18 cellular contexts compared by ENCODE assay signal in the genomic region with DNA sequence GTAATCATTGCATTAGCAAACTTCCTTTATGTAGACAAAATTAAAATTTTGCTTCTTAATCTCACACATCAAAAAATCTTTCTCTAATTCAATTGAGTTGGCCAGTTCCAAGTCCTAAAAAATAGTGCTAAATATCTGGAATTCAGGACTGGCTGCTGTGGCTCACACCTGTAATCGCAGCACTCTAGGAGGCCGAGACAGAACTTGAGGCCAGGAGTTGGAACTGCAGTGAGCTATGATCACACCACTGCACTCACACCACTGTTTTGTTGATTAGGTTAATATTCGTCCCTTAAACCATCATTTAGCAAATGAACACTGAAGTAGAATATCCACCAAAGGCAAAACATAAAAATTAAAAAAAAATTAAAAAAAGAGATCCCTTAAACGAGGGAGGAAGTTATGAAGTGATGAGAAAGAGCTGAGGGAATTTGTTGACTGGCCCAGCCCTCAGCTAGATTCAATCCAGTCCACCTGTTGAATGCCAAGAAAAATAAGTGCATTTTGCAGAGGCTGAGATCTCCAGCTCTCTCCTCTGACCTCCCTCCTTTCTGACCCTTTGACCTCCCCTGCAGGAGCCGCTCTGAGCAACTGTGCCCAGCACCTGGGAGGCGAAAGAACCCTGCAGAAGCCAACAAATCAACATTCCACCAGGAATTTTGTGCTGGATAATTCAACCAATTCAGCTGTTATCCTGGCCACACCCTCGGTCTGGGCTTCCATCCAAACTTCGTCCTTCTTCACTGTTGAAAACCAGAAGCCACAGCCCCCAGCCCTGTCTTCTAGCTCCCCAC.
DNase-seq lines count a peak whose midpoint lies in the region; ATAC-seq and TF ChIP-seq lines count a peak whose summit lies in the region.
"Had no signal": no experiment of that assay in that cellular context is flagged by ENCODE, and none has a peak within 500 bp of the region (broad histone marks: within the 10 kb centered on the region; RNA-seq: fewer than 3 reads in every experiment).

No MANE protein-coding gene starts in this region.

- H3K4me2 ChIP-seq in GM23338 (peak overlapping the region; percentile 20; the same call in 1 of the 2 replicates), fibroblast of lung (ENCODE audit: extremely low read depth, insufficient read depth, low read length) (no peak overlapping the region), neuronal stem cell (ENCODE audit: insufficient read depth, low read length, poor library complexity, severe bottlenecking) (no peak overlapping the region)

- no peaks in the 10 kb centered on the region for H3K79me1 ChIP-seq in neuronal stem cell (ENCODE audit: low read depth, low read length)

- H3K27ac Mint-ChIP-seq in GM23338 = no peak overlapping the region
- H3K27ac Mint-ChIP-seq: stimulated activated memory B cell treated with anti-CD40 and anti-IgM and Interleukin-4, amounts not matched to agents 10 μg/mL and 1 μg/mL and 100 μg/mL, for 72 hours had no signal

- H3K4me1 ChIP-seq in GM23338 (ENCODE audit: insufficient read depth) (peaks cover 18% of the 10 kb centered on the region), fibroblast of lung (ENCODE audit: control insufficient read depth, extremely low read depth, insufficient read depth, low read length) (no peaks in the 10 kb centered on the region), neuronal stem cell (ENCODE audit: control insufficient read depth in 2 of 2, insufficient read depth in 1 of 2, low read depth in 1 of 2, low read length in 2 of 2) (peaks cover 0 to 10% of the 10 kb centered on the region in 2 donors)

- no peak overlapping the region for H2BK12ac ChIP-seq in neuronal stem cell (ENCODE audit: low read length)

- DNase-seq in GM23338 (ENCODE audit: low spot score) = peak; percentile 29
- peak; percentile 38 for DNase-seq in MG63
- DNase-seq in fibroblast of lung (ENCODE audit: low read depth in 2 of 2) = peak; percentile 19 to 25
- peak; percentile 30 for DNase-seq in neuronal stem cell (ENCODE audit: low spot score)
- no peak for DNase-seq in HCEC 1CT
- DNase-seq in activated effector memory CD4-positive, alpha-beta T cell treated with anti-CD3 and anti-CD28 coated beads, Interleukin-2, amount 50 U/mL, for 16 hours = no peak
- DNase-seq in T-helper 1 cell = no peak
- DNase-seq: C1 segment of cervical spinal cord; head of caudate nucleus; KG1; NCI-H1436 treated with DMSO at 0.1 percent for 48 hours; SIG-M5; stimulated activated CD4-positive, alpha-beta T cell treated with anti-CD3 and anti-CD28 coated beads, Interleukin-12 subunit alpha, Interleukin-12 subunit beta, amount 100 ng/mL, for 4 hours; trophoblast cell had no signal

- no peak overlapping the region for H3K4ac ChIP-seq in neuronal stem cell (ENCODE audit: low read length)

- H3K4me3 Mint-ChIP-seq in GM23338 = no peak overlapping the region
- H3K4me3 Mint-ChIP-seq: brain; stimulated activated memory B cell treated with anti-CD40 and anti-IgM and Interleukin-4, amounts not matched to agents 10 μg/mL and 1 μg/mL and 100 μg/mL, for 72 hours had no signal

- peaks cover 29% of the 10 kb centered on the region for H3K4me1 Mint-ChIP-seq in GM23338
- H3K4me1 Mint-ChIP-seq: stimulated activated memory B cell treated with anti-CD40 and anti-IgM and Interleukin-4, amounts not matched to agents 10 μg/mL and 1 μg/mL and 100 μg/mL, for 72 hours had no signal

- no peak overlapping the region for H4K91ac ChIP-seq in neuronal stem cell (ENCODE audit: low read depth, low read length, poor library complexity)

- no peaks in the 10 kb centered on the region for H4K20me1 ChIP-seq in GM23338 (replicated peaks; ENCODE audit: insufficient read depth)
- H4K20me1 ChIP-seq in fibroblast of lung (ENCODE audit: control insufficient read depth, extremely low read depth, insufficient read depth, low read length) = no peaks in the 10 kb centered on the region

- TF ChIP-seq CTCF in GM23338 (conservative IDR thresholded peaks at IDR 0.05; ENCODE audit: low read depth in 2 of 2) = no peak
- no peak for TF ChIP-seq CTCF in fibroblast of lung (conservative IDR thresholded peaks at IDR 0.05 in 1 of 2, IDR thresholded peaks at IDR 0.05 in 1 of 2; ENCODE audit: low read depth in 1 of 2, low read length in 2 of 2)

- no CpG with 5 or more reads among the region's 8 CpGs for WGBS in neuronal stem cell (ENCODE audit: extremely low coverage in 2 of 2, insufficient read length in 2 of 2, insufficient replicate concordance in 1 of 2), 2 donors

- H2BK15ac ChIP-seq in neuronal stem cell (ENCODE audit: low read length) = no peak overlapping the region

- H3K9me2 ChIP-seq in GM23338 (ENCODE audit: insufficient read depth) = no peaks in the 10 kb centered on the region

- no peak overlapping the region for H2BK120ac ChIP-seq in neuronal stem cell (ENCODE audit: low read depth, low read length)

- H2AFZ ChIP-seq in GM23338 (peak overlapping the region; percentile 70; the same call in 1 of the 2 replicates), fibroblast of lung (ENCODE audit: low read length) (no peak overlapping the region), neuronal stem cell (ENCODE audit: low read length) (no peak overlapping the region)

- no peak overlapping the region for H4K8ac ChIP-seq in neuronal stem cell (ENCODE audit: low read depth, low read length)

- H3K18ac ChIP-seq in neuronal stem cell (ENCODE audit: low read length) = no peak overlapping the region

- ATAC-seq in GM23338 (peak; percentile 85), GM18907 (IDR thresholded peaks at IDR 0.05; ENCODE audit: unreplicated experiment) (no peak)
- ATAC-seq: esophagus mucosa; stimulated activated memory B cell treated with anti-CD40 and anti-IgM and Interleukin-4, amounts not matched to agents 10 μg/mL and 1 μg/mL and 100 μg/mL, for 72 hours had no signal

- no peaks in the 10 kb centered on the region for H3K36me3 ChIP-seq in GM23338 (ENCODE audit: insufficient read depth)
- no peaks in the 10 kb centered on the region for H3K36me3 ChIP-seq in MG63
- H3K36me3 ChIP-seq in fibroblast of lung (ENCODE audit: control insufficient read depth, insufficient read depth, low read length) = no peaks in the 10 kb centered on the region
- H3K36me3 ChIP-seq in neuronal stem cell (replicated peaks in 1 of 2; ENCODE audit: control insufficient read depth in 2 of 2, insufficient read depth in 2 of 2, low read length in 2 of 2) = no peaks in the 10 kb centered on the region

- no peak overlapping the region for H3K23ac ChIP-seq in neuronal stem cell (ENCODE audit: low read depth, low read length, poor library complexity)

- H3K36me3 Mint-ChIP-seq in GM23338 (ENCODE audit: low read depth) = no peaks in the 10 kb centered on the region
- H3K36me3 Mint-ChIP-seq: brain; stimulated activated memory B cell treated with anti-CD40 and anti-IgM and Interleukin-4, amounts not matched to agents 10 μg/mL and 1 μg/mL and 100 μg/mL, for 72 hours had no signal

- H3K27ac ChIP-seq in GM23338 (ENCODE audit: low read depth) = no peak overlapping the region
- H3K27ac ChIP-seq in fibroblast of lung (ENCODE audit: insufficient read depth, low read length) = no peak overlapping the region
- H3K27ac ChIP-seq in neuronal stem cell (replicated peaks; ENCODE audit: low read length) = peak overlapping the region; percentile 71

- no peak overlapping the region for H2AK5ac ChIP-seq in neuronal stem cell (ENCODE audit: low read depth, low read length)

- no peak overlapping the region for H3K4me3 ChIP-seq in GM23338
- H3K4me3 ChIP-seq in MG63 = no peak overlapping the region
- H3K4me3 ChIP-seq in fibroblast of lung (replicated peaks in 1 of 4; ENCODE audit: control extremely low read depth in 1 of 4, insufficient read depth in 1 of 4, low read depth in 3 of 4, low read length in 4 of 4) = no peak overlapping the region
- H3K4me3 ChIP-seq in neuronal stem cell (ENCODE audit: low read length in 2 of 2) = no peak overlapping the region

- H3F3A ChIP-seq in GM23338 (replicated peaks; ENCODE audit: low read depth) = no peaks in the 10 kb centered on the region

- H3K14ac ChIP-seq in neuronal stem cell (ENCODE audit: low read length) = no peak overlapping the region

- no peaks in the 10 kb centered on the region for H3K79me2 ChIP-seq in GM23338 (replicated peaks; ENCODE audit: insufficient read depth)
- no peaks in the 10 kb centered on the region for H3K79me2 ChIP-seq in fibroblast of lung (ENCODE audit: control insufficient read depth, insufficient read depth, low read length)

- H3K9me3 Mint-ChIP-seq in GM23338 = no peaks in the 10 kb centered on the region
- H3K9me3 Mint-ChIP-seq: brain; stimulated activated memory B cell treated with anti-CD40 and anti-IgM and Interleukin-4, amounts not matched to agents 10 μg/mL and 1 μg/mL and 100 μg/mL, for 72 hours had no signal

- H2BK5ac ChIP-seq in neuronal stem cell (ENCODE audit: low read length) = no peak overlapping the region

- no peaks in the 10 kb centered on the region for H3K27me3 ChIP-seq in GM23338 (ENCODE audit: insufficient read depth)
- H3K27me3 ChIP-seq in MG63 = no peaks in the 10 kb centered on the region
- H3K27me3 ChIP-seq in fibroblast of lung (ENCODE audit: control insufficient read depth, insufficient read depth, low read length) = no peaks in the 10 kb centered on the region
- H3K27me3 ChIP-seq in neuronal stem cell (ENCODE audit: control insufficient read depth in 3 of 3, insufficient read depth in 3 of 3, low read depth in 1 of 3, low read length in 3 of 3) = no peaks in the 10 kb centered on the region

- H3K9me3 ChIP-seq in MG63 (no peaks in the 10 kb centered on the region), fibroblast of lung (ENCODE audit: control insufficient read depth, insufficient read depth, low read depth, low read length) (no peaks in the 10 kb centered on the region), neuronal stem cell (replicated peaks in 1 of 2; ENCODE audit: control insufficient read depth in 2 of 2, insufficient read depth in 1 of 2, low read depth in 1 of 2, low read length in 2 of 2) (no peaks in the 10 kb centered on the region)

- H3K9ac ChIP-seq in fibroblast of lung (ENCODE audit: insufficient read depth, low read length) (no peak overlapping the region), neuronal stem cell (ENCODE audit: low read depth, low read length, poor library complexity) (no peak overlapping the region)

- peaks cover 5% of the 10 kb centered on the region for H3K27me3 Mint-ChIP-seq in GM23338 (ENCODE audit: insufficient read depth, low read depth, poor library complexity)
- H3K27me3 Mint-ChIP-seq: stimulated activated memory B cell treated with anti-CD40 and anti-IgM and Interleukin-4, amounts not matched to agents 10 μg/mL and 1 μg/mL and 100 μg/mL, for 72 hours had no signal

TF ChIP-seq in GM23338, 12 proteins besides CTCF, POLR2A, EP300 and RAD21 (continues in another document):
- TF ChIP-seq JUNB (IDR thresholded peaks at IDR 0.05; ENCODE audit: unreplicated experiment) = no peak
- no peak for TF ChIP-seq STAT1 (IDR thresholded peaks at IDR 0.05; ENCODE audit: unreplicated experiment)

Comparison
In these comparisons a context has a peak if more than half of its experiments do, and no peak if none do; other contexts are left out.
1. DNase-seq: peak in GM23338 (single experiment), MG63 (single experiment), fibroblast of lung (2 of 2) and neuronal stem cell (single experiment); none in HCEC 1CT (single experiment), activated effector memory CD4-positive, alpha-beta T cell treated with anti-CD3 and anti-CD28 coated beads, Interleukin-2, amount 50 U/mL, for 16 hours (single experiment) and T-helper 1 cell (0 of 5).